20 cellular contexts compared by ENCODE assay signal in the genomic region with DNA sequence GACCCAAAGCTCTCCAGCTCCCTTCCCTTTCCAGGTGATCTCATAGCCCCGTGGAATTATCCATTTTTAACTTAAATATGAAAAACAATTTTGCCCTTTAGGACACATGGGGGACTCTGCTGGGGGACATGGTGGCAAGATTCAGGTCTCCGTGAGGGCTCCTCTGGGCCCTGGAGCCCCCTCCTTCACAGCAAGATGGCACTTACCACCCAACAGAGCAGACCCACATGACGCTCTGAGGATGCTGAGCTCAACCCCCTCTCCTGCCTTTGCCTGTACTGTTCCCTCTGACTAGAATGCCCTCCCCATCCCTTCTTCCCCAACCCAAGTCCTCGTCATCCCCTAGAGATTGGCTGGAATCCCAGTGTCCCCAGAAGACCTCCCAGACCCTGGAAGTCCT. TPM values are rescaled to one million over a fixed set of nuclear protein-coding genes. Genes with fewer than 3 reads are reported as not detected.
DNase-seq lines count a peak whose midpoint lies in the region; TF ChIP-seq lines count a peak whose summit lies in the region.
"Had no signal": no experiment of that assay in that cellular context is flagged by ENCODE, and none has a peak within 500 bp of the region (broad histone marks: within the 10 kb centered on the region; RNA-seq: fewer than 3 reads in every experiment).

No MANE protein-coding gene starts in this region.

- TF ChIP-seq CTCF in right atrium auricular region (IDR thresholded peaks at IDR 0.05) (no peak), esophagus muscularis mucosa (IDR thresholded peaks at IDR 0.05) (no peak), type B pancreatic cell (conservative IDR thresholded peaks at IDR 0.05) (no peak), tibial artery (IDR thresholded peaks at IDR 0.05) (no peak)

- no peaks in the 10 kb centered on the region for H3K36me3 ChIP-seq in right atrium auricular region
- H3K36me3 ChIP-seq in esophagus muscularis mucosa, result no peaks in the 10 kb centered on the region
- no peaks in the 10 kb centered on the region for H3K36me3 ChIP-seq in tibial artery

- no peaks in the 10 kb centered on the region for H3K36me3 Mint-ChIP-seq in type B pancreatic cell

- WGBS in esophagus muscularis mucosa, result 82% methylated on average over 4 of the region's 4 CpGs

- H3K4me3 Mint-ChIP-seq in type B pancreatic cell, result no peak overlapping the region
- H3K4me3 Mint-ChIP-seq: CD4-positive, alpha-beta T cell; GM23338 had no signal

- H3K4me1 ChIP-seq in right atrium auricular region (no peaks in the 10 kb centered on the region), esophagus muscularis mucosa (no peaks in the 10 kb centered on the region), tibial artery (no peaks in the 10 kb centered on the region)
- H3K4me1 ChIP-seq: A549, Caco-2 had no signal

- peak; percentile 55 for DNase-seq in cardiac septum (ENCODE audit: low spot score)
- no peak for DNase-seq in right atrium auricular region (ENCODE audit: low spot score)
- DNase-seq in esophagus muscularis mucosa (ENCODE audit: extremely low spot score), result peak; percentile 74
- DNase-seq in mucosa of gallbladder (ENCODE audit: low spot score), result peak; percentile 5
- peak; percentile 40 for DNase-seq in type B pancreatic cell (ENCODE audit: extremely low spot score, unreplicated experiment)
- no peak for DNase-seq in NCI-H1436 (lab: John Stamatoyannopoulos, UW)
- no peak for DNase-seq in activated gamma-delta T cell treated with Interleukin-2 at 50 U/mL for 16 hours
- DNase-seq in tibial artery, result no peak
- DNase-seq: AML-193; CD4-positive, alpha-beta T cell; DMS153; DMS79; GDM1; HCEC 1CT had no signal

- peaks cover 4% of the 10 kb centered on the region for H3K27me3 Mint-ChIP-seq in type B pancreatic cell

- H3K9me3 ChIP-seq in right atrium auricular region, result no peaks in the 10 kb centered on the region
- no peaks in the 10 kb centered on the region for H3K9me3 ChIP-seq in esophagus muscularis mucosa
- no peaks in the 10 kb centered on the region for H3K9me3 ChIP-seq in tibial artery
- H3K9me3 ChIP-seq: A549, Caco-2 had no signal

- intact Hi-C loops in cardiac septum (cut with DNase I) (no loop called here), esophagus muscularis mucosa (cut with DNase I) (no loop called here), tibial artery (cut with DNase I; ENCODE audit: low total_unique reads) (no loop called here)

- H3K27ac Mint-ChIP-seq in type B pancreatic cell, result no peak overlapping the region
- H3K27ac Mint-ChIP-seq: CD4-positive, alpha-beta T cell; GM23338 had no signal

- TF ChIP-seq POLR2A in esophagus muscularis mucosa (IDR thresholded peaks at IDR 0.05; ENCODE audit: low read depth), result no peak

- TF ChIP-seq EP300 in esophagus muscularis mucosa (IDR thresholded peaks at IDR 0.05), result no peak

- H3K4me3 ChIP-seq in right atrium auricular region (no peak overlapping the region), esophagus muscularis mucosa (no peak overlapping the region), tibial artery (no peak overlapping the region)
- H3K4me3 ChIP-seq: A549, GM23338 had no signal

- H3K4me1 Mint-ChIP-seq in type B pancreatic cell (ENCODE audit: unreplicated experiment), result no peaks in the 10 kb centered on the region
- H3K4me1 Mint-ChIP-seq: GM23338 had no signal

- H3K27me3 ChIP-seq in right atrium auricular region (no peaks in the 10 kb centered on the region), esophagus muscularis mucosa (peaks cover 0 to 4% (median 0%) of the 10 kb centered on the region in 4 donors), tibial artery (no peaks in the 10 kb centered on the region)

- H3K9me3 Mint-ChIP-seq in type B pancreatic cell, result no peaks in the 10 kb centered on the region
- H3K9me3 Mint-ChIP-seq: CD4-positive, alpha-beta T cell had no signal

- no peak overlapping the region for H3K27ac ChIP-seq in right atrium auricular region
- H3K27ac ChIP-seq in esophagus muscularis mucosa (replicated peaks in 1 of 4), result no peak overlapping the region
- H3K27ac ChIP-seq in tibial artery, result no peak overlapping the region
- H3K27ac ChIP-seq: 22Rv1, A549, C4-2B had no signal

RNA-seq across cellular contexts. Expression of a gene that starts 17.2 kb away (rescaled TPM):
- not detected for total RNA-seq in cardiac septum
- not detected for total RNA-seq in right atrium auricular region
- not detected for total RNA-seq in esophagus muscularis mucosa
- not detected for total RNA-seq in mucosa of gallbladder
- total RNA-seq in type B pancreatic cell (ENCODE audit: low replicate concordance), result not detected in 2 replicates
- total RNA-seq: Caco-2; CD4-positive, alpha-beta T cell; Daoy; GM23338 had no signal

Comparison
In these comparisons a context has a peak if more than half of its experiments do, and no peak if none do; other contexts are left out.
1. DNase-seq: peak in cardiac septum (single experiment), esophagus muscularis mucosa (single experiment), mucosa of gallbladder (single experiment) and type B pancreatic cell (single experiment); none in right atrium auricular region (single experiment), NCI-H1436 (single experiment), activated gamma-delta T cell treated with Interleukin-2 at 50 U/mL for 16 hours (single experiment) and tibial artery (0 of 2).